ENCODE assay signal across 25 cellular contexts in the genomic region with DNA sequence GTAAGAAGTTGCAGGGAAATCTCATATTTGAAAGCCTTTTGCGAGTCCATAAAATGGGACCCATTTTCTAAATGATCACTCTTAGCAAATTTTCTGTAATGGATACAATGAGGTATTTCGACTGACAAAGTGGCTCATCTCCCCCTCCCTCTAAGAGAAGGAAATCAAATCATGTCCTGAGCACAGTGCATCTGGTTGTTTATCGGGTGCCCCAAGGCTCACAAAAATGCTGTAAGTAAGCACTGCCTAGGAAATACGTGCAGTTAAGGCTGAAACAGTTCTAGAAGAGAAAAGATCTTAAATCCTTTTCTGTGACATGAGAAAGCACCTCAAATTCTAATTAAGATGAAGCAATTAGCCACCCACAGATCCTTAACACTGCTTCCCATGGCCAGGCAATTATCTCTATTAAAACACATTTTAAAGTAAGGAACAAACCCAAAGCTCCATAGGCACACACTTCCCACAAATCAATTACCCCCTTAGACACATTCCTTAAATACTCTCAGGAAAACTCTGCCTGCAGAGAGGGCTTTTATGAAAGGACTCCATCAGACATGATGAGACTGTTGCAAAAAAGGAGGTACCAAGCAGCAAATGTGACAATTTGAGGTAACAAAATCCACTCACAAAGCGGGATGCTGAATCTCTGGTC.
"Had no signal": no experiment of that assay in that cellular context is flagged by ENCODE, and none has a peak within 500 bp of the region (broad histone marks: within the 10 kb centered on the region; RNA-seq: fewer than 3 reads in every experiment).

No MANE protein-coding gene starts in this region.

- H3K36me3 ChIP-seq: gastrocnemius medialis, left lung, pancreas, right lobe of liver, suprapubic skin had no signal

- H3K27ac Mint-ChIP-seq: endodermal cell; mesothelial cell of epicardium; naive B cell; natural killer cell treated with Interleukin-12 subunit alpha and Interleukin-12 subunit beta and Interleukin-15 and Interleukin-18, amount 100 ng/mL, for 72 hours; stimulated activated naive CD8-positive, alpha-beta T cell treated with anti-CD3 and anti-CD28 coated beads, Interleukin-15, amount 100 ng/mL, for 72 hours had no signal

- H3K9me3 ChIP-seq: gastrocnemius medialis, left lung, mucosa of descending colon, pancreas, right lobe of liver, suprapubic skin had no signal

- H3K4me1 Mint-ChIP-seq: naive B cell; stimulated activated naive CD8-positive, alpha-beta T cell treated with anti-CD3 and anti-CD28 coated beads, Interleukin-15, amount 100 ng/mL, for 72 hours had no signal

- H3K4me3 Mint-ChIP-seq: endodermal cell; mesothelial cell of epicardium; naive B cell; natural killer cell treated with Interleukin-12 subunit alpha and Interleukin-12 subunit beta and Interleukin-15 and Interleukin-18, amount 100 ng/mL, for 72 hours; stimulated activated naive CD8-positive, alpha-beta T cell treated with anti-CD3 and anti-CD28 coated beads, Interleukin-15, amount 100 ng/mL, for 72 hours had no signal

- H3K9me3 Mint-ChIP-seq: endodermal cell; mesothelial cell of epicardium; natural killer cell treated with Interleukin-12 subunit alpha and Interleukin-12 subunit beta and Interleukin-15 and Interleukin-18, amount 100 ng/mL, for 72 hours; stimulated activated naive CD8-positive, alpha-beta T cell treated with anti-CD3 and anti-CD28 coated beads, Interleukin-15, amount 100 ng/mL, for 72 hours had no signal

- DNase-seq: dorsolateral prefrontal cortex; effector CD8-positive, alpha-beta T cell; endodermal cell; foreskin fibroblast; gastrocnemius medialis; head of caudate nucleus; kidney; left lung; mesenchymal stem cell; mucosa of descending colon; naive B cell; occipital lobe; pancreas; right lobe of liver; small intestine; stimulated activated CD4-positive, alpha-beta T cell treated with anti-CD3 and anti-CD28 coated beads, Interleukin-15, amount 100 ng/mL, for 24 hours; stimulated activated CD4-positive, alpha-beta T cell treated with anti-CD3 and anti-CD28 coated beads, Interleukin-2, amount 100 ng/mL, for 48 hours; stimulated activated naive CD4-positive, alpha-beta T cell; stimulated activated naive CD8-positive, alpha-beta T cell treated with anti-CD3 and anti-CD28 coated beads, Interleukin-15, amount 100 ng/mL, for 72 hours; trophoblast cell had no signal

- H3K27me3 ChIP-seq: dorsolateral prefrontal cortex, gastrocnemius medialis, left lung, pancreas, right lobe of liver, suprapubic skin had no signal

- H3K27ac ChIP-seq: epithelial cell of prostate, gastrocnemius medialis, left lung, pancreas, right lobe of liver, suprapubic skin had no signal

- H3K4me3 ChIP-seq: dorsolateral prefrontal cortex, gastrocnemius medialis, left lung, mucosa of descending colon, pancreas, right lobe of liver, suprapubic skin had no signal

- H3K4me1 ChIP-seq: gastrocnemius medialis, left lung, suprapubic skin had no signal

- H3K36me3 Mint-ChIP-seq: mesothelial cell of epicardium; naive B cell; natural killer cell treated with Interleukin-12 subunit alpha and Interleukin-12 subunit beta and Interleukin-15 and Interleukin-18, amount 100 ng/mL, for 72 hours had no signal

- ATAC-seq: esophagus mucosa; gastrocnemius medialis; left lung; mucosa of descending colon; natural killer cell treated with Interleukin-12 subunit alpha and Interleukin-12 subunit beta and Interleukin-15 and Interleukin-18, amount 100 ng/mL, for 72 hours; pancreas; right lobe of liver; stimulated activated naive CD8-positive, alpha-beta T cell treated with anti-CD3 and anti-CD28 coated beads, Interleukin-15, amount 100 ng/mL, for 72 hours had no signal
